8 cellular contexts compared by ENCODE assay signal in the genomic region with DNA sequence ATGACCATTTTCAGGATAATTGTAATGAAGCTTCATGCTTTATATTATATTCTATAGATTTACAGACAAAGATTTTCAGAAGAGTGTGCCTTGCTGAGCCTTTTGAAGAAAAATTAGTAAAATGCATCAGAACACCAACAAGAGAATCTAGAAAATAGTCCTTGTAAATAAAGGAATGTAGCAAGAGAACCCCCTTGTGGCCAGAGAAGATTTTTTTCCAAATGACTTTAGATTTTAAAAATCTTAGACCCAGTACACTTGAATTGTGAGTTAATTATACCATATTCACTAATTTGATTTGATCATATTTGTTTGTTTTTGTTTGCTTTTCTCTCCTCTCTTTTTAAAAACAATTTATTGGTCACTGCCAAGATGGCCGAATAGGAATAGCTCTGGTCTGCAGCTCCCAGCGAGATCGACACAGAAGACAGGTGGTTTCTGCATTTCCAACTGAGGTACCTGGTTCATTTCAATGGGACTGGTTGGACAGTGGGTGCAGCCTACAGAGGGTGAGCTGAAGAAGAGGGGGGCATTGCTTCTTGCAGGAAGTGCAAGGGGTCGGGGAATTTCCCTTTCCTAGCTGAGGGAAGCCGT. TPM values are rescaled to one million over a fixed set of nuclear protein-coding genes. Genes with fewer than 3 reads are reported as not detected.
DNase-seq lines count a peak whose midpoint lies in the region; ATAC-seq and TF ChIP-seq lines count a peak whose summit lies in the region.

No MANE protein-coding gene starts in this region.

- no peaks in the 10 kb centered on the region for H3K9me3 ChIP-seq in gastrocnemius medialis

- TF ChIP-seq POLR2A in gastrocnemius medialis (IDR thresholded peaks at IDR 0.05), result no peak

- H3K36me3 Mint-ChIP-seq in endothelial cell (ENCODE audit: low read depth, unreplicated experiment), result no peaks in the 10 kb centered on the region

- H3K4me1 Mint-ChIP-seq in endothelial cell (ENCODE audit: unreplicated experiment), result peaks cover 3% of the 10 kb centered on the region

- H3K27me3 ChIP-seq in gastrocnemius medialis, result no peaks in the 10 kb centered on the region

- H3K4me1 ChIP-seq in gastrocnemius medialis, result no peaks in the 10 kb centered on the region

- H3K27me3 Mint-ChIP-seq in endothelial cell (ENCODE audit: unreplicated experiment), result no peaks in the 10 kb centered on the region

- no peaks in the 10 kb centered on the region for H3K9me3 Mint-ChIP-seq in endothelial cell (ENCODE audit: unreplicated experiment)

- TF ChIP-seq CTCF in endothelial cell (IDR thresholded peaks at IDR 0.05; ENCODE audit: unreplicated experiment) (peak; percentile 65), gastrocnemius medialis (IDR thresholded peaks at IDR 0.05 in 4 of 5, conservative IDR thresholded peaks at IDR 0.05 in 1 of 5) (peak in 4 of 5 experiments; percentile 19 to 48 (median 31))

- DNase-seq in DMS 273 (lab: John Stamatoyannopoulos, UW; ENCODE audit: unreplicated experiment), result peak; percentile 54
- DNase-seq in DMS 273 treated with DMSO at 0.1 percent for 48 hours (lab: John Stamatoyannopoulos, UW), result no peak
- DNase-seq in NCI-H82 (lab: John Stamatoyannopoulos, UW), result peak; percentile 60
- DNase-seq in endothelial cell (ENCODE audit: low spot score), result no peak
- no peak for DNase-seq in gastrocnemius medialis
- DNase-seq in NCI-H1694 (lab: John Stamatoyannopoulos, UW), result no peak

- intact Hi-C loops in gastrocnemius medialis (cut with DNase I; ENCODE audit: low total_unique reads), result loop anchor here (1.0 kb wide), 1 partner anchor 462 kb away; no protein-coding TSS in a partner anchor

- H3K27ac Mint-ChIP-seq in endothelial cell (ENCODE audit: unreplicated experiment), result no peak overlapping the region

- H3K27ac ChIP-seq in gastrocnemius medialis, result no peak overlapping the region

- no peak overlapping the region for H3K4me3 ChIP-seq in gastrocnemius medialis

- in situ Hi-C loops in gastrocnemius medialis (cut with MboI; ENCODE audit: low sequenced_read_pairs in 4 of 4), result loop anchor here in 2 of 4 donors (5.0 to 25.0 kb wide), 3 partner anchors 473 to 620 kb away; a partner anchor contains a TSS

- H3K36me3 ChIP-seq in gastrocnemius medialis, result no peaks in the 10 kb centered on the region

- ATAC-seq in gastrocnemius medialis (no peak), GM18861 (IDR thresholded peaks at IDR 0.05; ENCODE audit: unreplicated experiment) (no peak), HG02870 (IDR thresholded peaks at IDR 0.05; ENCODE audit: unreplicated experiment) (no peak)

- no peak overlapping the region for H3K4me3 Mint-ChIP-seq in endothelial cell (ENCODE audit: unreplicated experiment)

RNA-seq across cellular contexts. Expression of a gene that starts 12.8 kb away (rescaled TPM):
- total RNA-seq in endothelial cell (ENCODE audit: unreplicated experiment) (0.59 TPM), gastrocnemius medialis (1 to 10 TPM; 1.1 to 8.3 (median 4.1) TPM)

RNA-seq across cellular contexts. Expression of a gene that starts 42.2 kb away (rescaled TPM):
- 0.69 TPM for total RNA-seq in endothelial cell (ENCODE audit: unreplicated experiment)
- 1 to 10 TPM; 2.6 to 3.1 (median 2.8) TPM for total RNA-seq in gastrocnemius medialis

Comparison
In these comparisons a context has a peak if more than half of its experiments do, and no peak if none do; other contexts are left out.
1. DNase-seq: peak in DMS 273 (single experiment) and NCI-H82 (single experiment); none in DMS 273 treated with DMSO at 0.1 percent for 48 hours (single experiment), endothelial cell (single experiment), gastrocnemius medialis (0 of 2) and NCI-H1694 (single experiment).